Comparison of ENCODE assay signal across 1 cellular context in genomic region chrX:10620121-10620699, GRCh38.
TF ChIP-seq lines count a peak whose summit lies in the region.

Gene MID1 (minus strand): TSS chrX:10620585. CDS start chrX:10567547, 53,038 bp downstream.

TF ChIP-seq in IMR-90, 13 proteins besides CTCF, POLR2A, EP300 and RAD21 (continued from another document):
- TF ChIP-seq BHLHE40 (IDR thresholded peaks at IDR 0.05; ENCODE audit: low read depth, low read length): peak; percentile 46; the same call in 1 of the 2 replicates
- TF ChIP-seq CHD1 (IDR thresholded peaks at IDR 0.05; ENCODE audit: low read depth, low read length): no peak
- 0 out of 2 replicates have a peak, but pooled peaks have one; percentile 17 for TF ChIP-seq CEBPB (IDR thresholded peaks at IDR 0.05; ENCODE audit: low read depth, low read length)
- no peak for TF ChIP-seq MAFK (IDR thresholded peaks at IDR 0.05; ENCODE audit: low read depth, low read length)
- no peak for TF ChIP-seq NFE2L2 (IDR thresholded peaks at IDR 0.05; ENCODE audit: low read depth, low read length)
- TF ChIP-seq ELK1 (IDR thresholded peaks at IDR 0.05; ENCODE audit: borderline replicate concordance, low read depth, low read length): no peak
- TF ChIP-seq MXI1 (IDR thresholded peaks at IDR 0.05; ENCODE audit: borderline replicate concordance, low read depth, low read length): no peak
- TF ChIP-seq RFX5 (IDR thresholded peaks at IDR 0.05; ENCODE audit: low read depth, low read length): no peak
